19 cellular contexts compared by ENCODE assay signal in the genomic region with DNA sequence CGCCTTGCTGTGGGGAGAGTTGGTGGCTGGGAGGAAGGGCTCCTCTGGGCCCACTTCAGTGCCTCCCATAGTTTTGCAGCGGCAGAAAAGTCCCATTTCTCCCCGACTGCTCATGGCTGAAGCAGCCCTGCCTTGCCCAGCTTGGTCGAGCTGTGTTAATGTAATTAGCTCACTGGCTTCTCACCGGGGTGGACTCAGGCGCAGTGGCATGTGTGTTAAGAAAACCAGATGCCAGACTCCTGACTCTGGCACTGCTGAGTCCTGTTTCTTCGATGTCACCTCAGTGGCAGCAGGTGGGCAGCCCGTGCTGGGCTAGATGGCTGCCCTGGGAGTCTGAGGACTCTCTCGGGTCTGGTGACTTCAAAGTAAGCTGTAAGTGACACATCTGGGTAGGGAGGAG. TPM values are rescaled to one million over a fixed set of nuclear protein-coding genes. Genes with fewer than 3 reads are reported as not detected.
A peak's percentile ranks its signal among the peaks of the same experiment; 100 is the strongest.
DNase-seq lines count a peak whose midpoint lies in the region; ATAC-seq and TF ChIP-seq lines count a peak whose summit lies in the region.
"Had no signal": no experiment of that assay in that cellular context is flagged by ENCODE, and none has a peak within 500 bp of the region (broad histone marks: within the 10 kb centered on the region; RNA-seq: fewer than 3 reads in every experiment).

No MANE protein-coding gene starts in this region.

- TF ChIP-seq EP300 in SK-N-SH (IDR thresholded peaks at IDR 0.05; ENCODE audit: borderline replicate concordance in 1 of 2, low read depth in 1 of 2, low read length in 1 of 2) = no peak

- no peak overlapping the region for H3K4me3 ChIP-seq in BE2C (ENCODE audit: low read depth, low read length)
- no peak overlapping the region for H3K4me3 ChIP-seq in DND-41 (ENCODE audit: low read depth in 1 of 2, low read length in 2 of 2)
- H3K4me3 ChIP-seq in SK-N-SH (ENCODE audit: low read depth in 2 of 2, low read length in 1 of 2) = no peak overlapping the region
- H3K4me3 ChIP-seq: PC-9, SJCRH30 had no signal

- WGBS in SK-N-SH (ENCODE audit: low lambda C conversion rate) = 68% methylated on average over 7 of the region's 9 CpGs

- CTCF ChIA-PET in SK-N-SH (lab: Yijun Ruan, JAX) = no interaction called here

- H3K4me2 ChIP-seq in DND-41 (ENCODE audit: insufficient read depth, low read length) (no peak overlapping the region), SK-N-SH (no peak overlapping the region)
- H3K4me2 ChIP-seq: PC-9 had no signal

- H3K27me3 ChIP-seq in BE2C (no peaks in the 10 kb centered on the region), DND-41 (ENCODE audit: insufficient read depth, low read length, poor library complexity) (no peaks in the 10 kb centered on the region), SK-N-SH (ENCODE audit: insufficient read depth) (no peaks in the 10 kb centered on the region)
- H3K27me3 ChIP-seq: SJCRH30 had no signal

- POLR2A ChIA-PET in SK-N-SH (lab: Yijun Ruan, JAX) = interaction anchor here (1.2 kb wide), 1 partner anchor 31 kb away, joined by 3 read pairs; no protein-coding TSS in a partner anchor

- H3K9me2 ChIP-seq in SK-N-SH = no peaks in the 10 kb centered on the region

- no peaks in the 10 kb centered on the region for H3K9me3 Mint-ChIP-seq in memory B cell
- H3K9me3 Mint-ChIP-seq: IgD-negative memory B cell had no signal

- H3F3A ChIP-seq in SK-N-SH (replicated peaks; ENCODE audit: insufficient read depth) = no peaks in the 10 kb centered on the region

- no peaks in the 10 kb centered on the region for H3K36me3 ChIP-seq in BE2C
- H3K36me3 ChIP-seq in DND-41 (ENCODE audit: insufficient read depth, low read length) = peaks cover 97% of the 10 kb centered on the region
- H3K36me3 ChIP-seq in SK-N-SH (replicated peaks in 1 of 2; ENCODE audit: control insufficient read depth in 1 of 2, insufficient read depth in 2 of 2, low read length in 1 of 2) = no peaks in the 10 kb centered on the region
- H3K36me3 ChIP-seq: SJCRH30 had no signal

- no peaks in the 10 kb centered on the region for H3K27me3 Mint-ChIP-seq in memory B cell
- H3K27me3 Mint-ChIP-seq: CD4-positive, alpha-beta memory T cell had no signal

- H3K27ac ChIP-seq in DND-41 (ENCODE audit: low read length) = 0 out of 2 replicates have a peak overlapping the region, but pooled peaks have one; percentile 25
- no peak overlapping the region for H3K27ac ChIP-seq in SK-N-SH (ENCODE audit: low read depth in 2 of 2, low read length in 1 of 2)
- H3K27ac ChIP-seq: HL-60, PC-9, SJCRH30 had no signal

- DNase-seq in BE2C (peak; percentile 75), DND-41 (no peak), SK-N-SH (peak; percentile 65), memory B cell (ENCODE audit: low spot score in 2 of 2) (no peak), iPS-NIHi11 (ENCODE audit: low spot score) (no peak), iPS-NIHi7 (ENCODE audit: extremely low spot score) (no peak), amniotic stem cell (lab: John Stamatoyannopoulos, UW) (no peak)
- DNase-seq: Calu3; CD4-positive, alpha-beta memory T cell; DMS79 treated with DMSO at 0.1 percent for 48 hours; GDM1; NCI-H1930; NCI-H2171; NCI-H69; PC-9; SJCRH30 had no signal

- H3K27ac Mint-ChIP-seq in memory B cell = no peak overlapping the region

- H2AFZ ChIP-seq in DND-41 (ENCODE audit: low read depth, low read length) (no peak overlapping the region), SK-N-SH (ENCODE audit: low read depth) (no peak overlapping the region)
- H2AFZ ChIP-seq: PC-9 had no signal

- no peak for TF ChIP-seq CTCF in BE2C (IDR thresholded peaks at IDR 0.05; ENCODE audit: low read depth, low read length)
- TF ChIP-seq CTCF in DND-41 (IDR thresholded peaks at IDR 0.05; ENCODE audit: borderline replicate concordance, extremely low read depth, low read length, poor library complexity, severe bottlenecking) = no peak
- no peak for TF ChIP-seq CTCF in SK-N-SH (IDR thresholded peaks at IDR 0.05)

- H3K9ac ChIP-seq in DND-41 (ENCODE audit: low read depth, low read length) (no peak overlapping the region), SK-N-SH (no peak overlapping the region)

- H3K36me3 Mint-ChIP-seq in memory B cell = peaks cover 13% of the 10 kb centered on the region

- H4K20me1 ChIP-seq in DND-41 (ENCODE audit: insufficient read depth, low read length) = peaks cover 100% of the 10 kb centered on the region
- 0 out of 2 replicates have a peak, but pooled peaks cover 4% of the 10 kb centered on the region for H4K20me1 ChIP-seq in SK-N-SH (ENCODE audit: insufficient read depth)

- H3K79me2 ChIP-seq in DND-41 (ENCODE audit: insufficient read depth, low read length) = peaks cover 100% of the 10 kb centered on the region
- no peaks in the 10 kb centered on the region for H3K79me2 ChIP-seq in SK-N-SH (ENCODE audit: insufficient read depth)

- H3K9me3 ChIP-seq in BE2C (no peaks in the 10 kb centered on the region), DND-41 (ENCODE audit: insufficient read depth, low read length, severe bottlenecking) (no peaks in the 10 kb centered on the region), SK-N-SH (no peaks in the 10 kb centered on the region)
- H3K9me3 ChIP-seq: SJCRH30 had no signal

- peaks cover 23% of the 10 kb centered on the region for H3K4me1 ChIP-seq in BE2C
- peaks cover 40% of the 10 kb centered on the region for H3K4me1 ChIP-seq in DND-41 (ENCODE audit: insufficient read depth, low read length)
- peaks cover 0 to 28% of the 10 kb centered on the region in 2 experiments; a peak in 1 of 4 replicates for H3K4me1 ChIP-seq in SK-N-SH (ENCODE audit: control insufficient read depth in 1 of 2, insufficient read depth in 2 of 2, low read depth in 1 of 2, low read length in 1 of 2)
- H3K4me1 ChIP-seq: SJCRH30 had no signal

- H3K4me3 Mint-ChIP-seq in memory B cell = peak overlapping the region; percentile 9

- peaks cover 70% of the 10 kb centered on the region for H3K4me1 Mint-ChIP-seq in memory B cell

- TF ChIP-seq RAD21 in SK-N-SH (IDR thresholded peaks at IDR 0.05; ENCODE audit: low read length) = no peak

- ATAC-seq in DND-41 (ENCODE audit: insufficient read depth, low read depth) (peak; percentile 13; the same call in 1 of the 3 replicates), memory B cell (ENCODE audit: low read depth) (no peak), GM21576 (IDR thresholded peaks at IDR 0.05; ENCODE audit: unreplicated experiment) (no peak)

TF ChIP-seq in SK-N-SH, 30 proteins besides CTCF, POLR2A, EP300 and RAD21 (continues in another document):
- TF ChIP-seq RFX5 (IDR thresholded peaks at IDR 0.05; ENCODE audit: low read length) = no peak
- no peak for TF ChIP-seq JUND (IDR thresholded peaks at IDR 0.05)
- TF ChIP-seq GATA2 (CRISPR knock-in tag; IDR thresholded peaks at IDR 0.05) = no peak
- TF ChIP-seq GABPA (IDR thresholded peaks at IDR 0.05; ENCODE audit: low read depth) = no peak
- TF ChIP-seq MEF2A (IDR thresholded peaks at IDR 0.05; ENCODE audit: borderline replicate concordance, low read depth) = no peak
- no peak for TF ChIP-seq TEAD4 (IDR thresholded peaks at IDR 0.05; ENCODE audit: borderline replicate concordance, insufficient read depth)
- TF ChIP-seq FOSL2 (IDR thresholded peaks at IDR 0.05; ENCODE audit: borderline replicate concordance, low read depth) = no peak
- TF ChIP-seq MAX (IDR thresholded peaks at IDR 0.05; ENCODE audit: low read depth) = no peak
- TF ChIP-seq, protein P1, sequence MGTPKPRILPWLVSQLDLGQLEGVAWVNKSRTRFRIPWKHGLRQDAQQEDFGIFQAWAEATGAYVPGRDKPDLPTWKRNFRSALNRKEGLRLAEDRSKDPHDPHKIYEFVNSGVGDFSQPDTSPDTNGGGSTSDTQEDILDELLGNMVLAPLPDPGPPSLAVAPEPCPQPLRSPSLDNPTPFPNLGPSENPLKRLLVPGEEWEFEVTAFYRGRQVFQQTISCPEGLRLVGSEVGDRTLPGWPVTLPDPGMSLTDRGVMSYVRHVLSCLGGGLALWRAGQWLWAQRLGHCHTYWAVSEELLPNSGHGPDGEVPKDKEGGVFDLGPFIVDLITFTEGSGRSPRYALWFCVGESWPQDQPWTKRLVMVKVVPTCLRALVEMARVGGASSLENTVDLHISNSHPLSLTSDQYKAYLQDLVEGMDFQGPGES (IDR thresholded peaks at IDR 0.05; ENCODE audit: low read depth, low read length) = no peak
- TF ChIP-seq, protein P2, sequence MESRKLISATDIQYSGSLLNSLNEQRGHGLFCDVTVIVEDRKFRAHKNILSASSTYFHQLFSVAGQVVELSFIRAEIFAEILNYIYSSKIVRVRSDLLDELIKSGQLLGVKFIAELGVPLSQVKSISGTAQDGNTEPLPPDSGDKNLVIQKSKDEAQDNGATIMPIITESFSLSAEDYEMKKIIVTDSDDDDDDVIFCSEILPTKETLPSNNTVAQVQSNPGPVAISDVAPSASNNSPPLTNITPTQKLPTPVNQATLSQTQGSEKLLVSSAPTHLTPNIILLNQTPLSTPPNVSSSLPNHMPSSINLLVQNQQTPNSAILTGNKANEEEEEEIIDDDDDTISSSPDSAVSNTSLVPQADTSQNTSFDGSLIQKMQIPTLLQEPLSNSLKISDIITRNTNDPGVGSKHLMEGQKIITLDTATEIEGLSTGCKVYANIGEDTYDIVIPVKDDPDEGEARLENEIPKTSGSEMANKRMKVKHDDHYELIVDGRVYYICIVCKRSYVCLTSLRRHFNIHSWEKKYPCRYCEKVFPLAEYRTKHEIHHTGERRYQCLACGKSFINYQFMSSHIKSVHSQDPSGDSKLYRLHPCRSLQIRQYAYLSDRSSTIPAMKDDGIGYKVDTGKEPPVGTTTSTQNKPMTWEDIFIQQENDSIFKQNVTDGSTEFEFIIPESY (IDR thresholded peaks at IDR 0.05; ENCODE audit: borderline replicate concordance, low read depth) = no peak

RNA-seq across cellular contexts. Expression of gene CHST11, which starts 47.4 kb away (rescaled TPM):
- polyA plus RNA-seq in BE2C (2012; ENCODE audit: insufficient read depth, insufficient read length, low read depth) = 38.2 TPM
- polyA plus RNA-seq in SK-N-SH (2012; rRNA removed) = 12.7 and 18.6 TPM in 2 replicates
- polyA plus RNA-seq in SK-N-SH (2012; cell fraction: cytosol; rRNA removed) = 7.7 and 8.4 TPM in 2 replicates
- polyA plus RNA-seq in SK-N-SH (2012; cell fraction: nucleus; rRNA removed) = 14.7 and 29.8 TPM in 2 replicates

Comparison
In these comparisons a context has a peak if more than half of its experiments do, and no peak if none do; other contexts are left out.
1. DNase-seq: peak in BE2C (single experiment) and SK-N-SH (single experiment); none in DND-41 (single experiment), memory B cell (0 of 2), iPS-NIHi11 (single experiment), iPS-NIHi7 (single experiment) and amniotic stem cell (single experiment).